Comparison of ENCODE assay signal across 27 cellular contexts in the genomic region with DNA sequence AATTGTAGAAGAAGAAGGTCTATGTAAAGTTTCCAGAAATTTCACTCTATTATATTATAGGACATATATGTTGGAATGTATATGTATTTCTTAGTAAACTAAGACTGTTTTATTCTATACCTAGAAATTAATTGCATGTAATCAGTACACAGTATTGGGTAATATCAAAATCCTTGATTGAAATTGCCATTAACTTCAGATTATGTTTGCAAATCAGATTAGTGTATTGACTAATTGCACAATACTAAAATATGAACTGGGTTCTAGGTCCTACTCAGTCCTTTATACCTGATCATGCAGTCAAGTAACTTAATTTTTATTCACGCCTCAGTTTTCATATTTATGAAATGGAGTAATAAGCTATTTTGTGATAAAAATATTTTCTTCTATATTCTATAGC.
"Had no signal": no experiment of that assay in that cellular context is flagged by ENCODE, and none has a peak within 500 bp of the region (broad histone marks: within the 10 kb centered on the region; RNA-seq: fewer than 3 reads in every experiment).

No MANE protein-coding gene starts in this region.

- H3K4me3 ChIP-seq: stomach, suprapubic skin, testis, thoracic aorta, thyroid gland, tibial artery, tibial nerve, transverse colon, upper lobe of left lung, upper lobe of right lung, uterus, vagina had no signal

- H3K27me3 ChIP-seq: stomach, suprapubic skin, testis, thyroid gland, tibial artery, tibial nerve, transverse colon, upper lobe of left lung, upper lobe of right lung, uterus, vagina had no signal

- DNase-seq: stimulated activated CD4-positive, alpha-beta T cell treated with anti-CD3 and anti-CD28 coated beads, Interleukin-2, amount 100 ng/mL, for 48 hours; stimulated activated CD4-positive, alpha-beta T cell treated with anti-CD3 and anti-CD28 coated beads, Interleukin-4, amount 100 ng/mL, for 1 hour; stimulated activated CD4-positive, alpha-beta T cell treated with anti-CD3 and anti-CD28 coated beads, Interleukin-4, amount 100 ng/mL, for 24 hours; stimulated activated CD4-positive, alpha-beta T cell treated with anti-CD3 and anti-CD28 coated beads, Interleukin-4, amount 100 ng/mL, for 4 hours; stimulated activated CD8-positive, alpha-beta memory T cell treated with anti-CD3 and anti-CD28 coated beads, Interleukin-4, amount 100 ng/mL, for 48 hours; stimulated activated naive B cell treated with anti-CD40 and anti-IgM and Interleukin-4, amounts not matched to agents 10 μg/mL and 1 μg/mL and 100 μg/mL, for 72 hours; stimulated activated naive CD4-positive, alpha-beta T cell; stimulated activated naive CD4-positive, alpha-beta T cell treated with Interleukin-2 at 50 U/mL for 16 hours; stimulated activated naive CD8-positive, alpha-beta T cell treated with anti-CD3 and anti-CD28 coated beads, Interleukin-15, amount 100 ng/mL, for 72 hours; stimulated activated naive CD8-positive, alpha-beta T cell treated with anti-CD3 and anti-CD28 coated beads, Interleukin-15, Interleukin-2, amounts not matched to agents 100 U/mL and 50 U/mL, for 24 hours; stomach; substantia nigra; testis; thyroid gland; tibial artery; transverse colon; trophoblast cell; upper lobe of left lung; upper lobe of right lung; uterus had no signal

- FAIRE-seq: urothelium cell line had no signal

- H3K36me3 ChIP-seq: stomach, suprapubic skin, thoracic aorta, thyroid gland, tibial artery, tibial nerve, transverse colon, upper lobe of left lung, upper lobe of right lung, uterus, vagina had no signal

- H3K4me1 ChIP-seq: stomach, suprapubic skin, testis, thyroid gland, tibial artery, tibial nerve, transverse colon, upper lobe of left lung, upper lobe of right lung, uterus, vagina had no signal

- H3K27ac ChIP-seq: stomach, suprapubic skin, testis, thoracic aorta, thyroid gland, tibial artery, tibial nerve, transverse colon, upper lobe of left lung, upper lobe of right lung, uterus, vagina had no signal

- H3K9me3 ChIP-seq: stomach, suprapubic skin, testis, thoracic aorta, thyroid gland, tibial artery, tibial nerve, transverse colon, upper lobe of left lung, upper lobe of right lung, uterus, vagina had no signal

- ATAC-seq: stimulated activated effector memory CD8-positive, alpha-beta T cell treated with anti-CD3 and anti-CD28 coated beads, Interleukin-12 subunit alpha, Interleukin-12 subunit beta, amount 100 ng/mL, for 72 hours; stimulated activated memory B cell treated with anti-CD40 and anti-IgM and Interleukin-4, amounts not matched to agents 10 μg/mL and 1 μg/mL and 100 μg/mL, for 72 hours; stimulated activated naive B cell treated with anti-CD40 and anti-IgM and Interleukin-4, amounts not matched to agents 10 μg/mL and 1 μg/mL and 100 μg/mL, for 72 hours; stimulated activated naive CD8-positive, alpha-beta T cell treated with anti-CD3 and anti-CD28 coated beads, Interleukin-15, amount 100 ng/mL, for 72 hours; stimulated activated naive CD8-positive, alpha-beta T cell treated with anti-CD3 and anti-CD28 coated beads, Interleukin-15, Interleukin-2, amounts not matched to agents 100 U/mL and 50 U/mL, for 24 hours; upper lobe of right lung had no signal
